1 cellular context compared by ENCODE assay signal in the genomic region with DNA sequence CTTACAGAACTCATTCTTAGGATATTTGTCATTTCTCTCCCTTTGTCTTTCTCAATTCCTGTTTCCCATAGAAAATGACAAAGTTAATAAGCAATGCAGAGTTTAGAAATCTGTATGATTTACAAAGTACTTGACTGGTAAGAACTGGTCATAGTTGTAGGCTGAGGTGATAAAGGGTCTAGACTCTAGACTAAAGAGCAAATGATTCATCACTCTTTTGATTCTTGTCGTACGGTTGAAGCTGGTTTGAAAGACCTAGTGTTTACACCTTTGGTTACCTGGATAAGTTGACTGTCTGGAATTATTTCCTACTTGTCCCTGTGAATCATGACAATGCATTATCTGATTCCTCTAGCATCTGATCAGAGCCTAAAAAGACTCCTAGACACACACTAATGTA.
TF ChIP-seq lines count a peak whose summit lies in the region.

No MANE protein-coding gene starts in this region.

TF ChIP-seq in A549, 52 proteins besides CTCF, POLR2A, EP300 and RAD21 (continued from another document):
- TF ChIP-seq, protein P1, sequence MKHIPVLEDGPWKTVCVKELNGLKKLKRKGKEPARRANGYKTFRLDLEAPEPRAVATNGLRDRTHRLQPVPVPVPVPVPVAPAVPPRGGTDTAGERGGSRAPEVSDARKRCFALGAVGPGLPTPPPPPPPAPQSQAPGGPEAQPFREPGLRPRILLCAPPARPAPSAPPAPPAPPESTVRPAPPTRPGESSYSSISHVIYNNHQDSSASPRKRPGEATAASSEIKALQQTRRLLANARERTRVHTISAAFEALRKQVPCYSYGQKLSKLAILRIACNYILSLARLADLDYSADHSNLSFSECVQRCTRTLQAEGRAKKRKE (CRISPR knock-in tag; IDR thresholded peaks at IDR 0.05; ENCODE audit: low read depth): no peak
- TF ChIP-seq, protein P2, sequence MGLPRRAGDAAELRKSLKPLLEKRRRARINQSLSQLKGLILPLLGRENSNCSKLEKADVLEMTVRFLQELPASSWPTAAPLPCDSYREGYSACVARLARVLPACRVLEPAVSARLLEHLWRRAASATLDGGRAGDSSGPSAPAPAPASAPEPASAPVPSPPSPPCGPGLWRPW (IDR thresholded peaks at IDR 0.05): peak; percentile 43; the same call in 1 of the 2 replicates
- TF ChIP-seq BHLHE40 (IDR thresholded peaks at IDR 0.05; ENCODE audit: low read depth, low read length) (no peak), JUNB (IDR thresholded peaks at IDR 0.05) (peak; percentile 88), CEBPB (IDR thresholded peaks at IDR 0.05) (peak; percentile 42 to 61; a peak in 2 of 4 replicates), RARB (CRISPR knock-in tag; IDR thresholded peaks at IDR 0.05) (no peak), EHF (CRISPR knock-in tag; IDR thresholded peaks at IDR 0.05) (no peak), HDAC2 (IDR thresholded peaks at IDR 0.05) (no peak), SREBF2 (IDR thresholded peaks at IDR 0.05) (no peak), ESRRA (IDR thresholded peaks at IDR 0.05; ENCODE audit: borderline replicate concordance, low read length) (no peak), FOSL2 (IDR thresholded peaks at IDR 0.05) (peak; percentile 72; the same call in 1 of the 2 replicates), FOSL2 (CRISPR knock-in tag; IDR thresholded peaks at IDR 0.05) (peak; percentile 64), MAFK (IDR thresholded peaks at IDR 0.05; ENCODE audit: partially characterized antibody) (peak; percentile 96), HEYL (CRISPR knock-in tag; IDR thresholded peaks at IDR 0.05) (no peak), TP53 (CRISPR knock-in tag; IDR thresholded peaks at IDR 0.05) (no peak), ZSCAN20 (CRISPR knock-in tag; IDR thresholded peaks at IDR 0.05) (no peak), MAZ (IDR thresholded peaks at IDR 0.05; ENCODE audit: borderline replicate concordance, low read depth, low read length) (no peak), KDM5A (IDR thresholded peaks at IDR 0.05) (no peak), SMC3 (IDR thresholded peaks at IDR 0.05) (no peak; the same call in 1 of the 3 replicates), CHD4 (IDR thresholded peaks at IDR 0.05; ENCODE audit: borderline replicate concordance) (no peak), CBX2 (IDR thresholded peaks at IDR 0.05; ENCODE audit: borderline replicate concordance, low read depth) (no peak), MYC (IDR thresholded peaks at IDR 0.05; ENCODE audit: borderline replicate concordance, low read length) (no peak), HOXB13 (CRISPR knock-in tag; IDR thresholded peaks at IDR 0.05; ENCODE audit: low read depth) (no peak), JUN (IDR thresholded peaks at IDR 0.05) (peak in 1 of 2 experiments; percentile 77; a peak in 2 of 5 replicates), POLR2AphosphoS2 (conservative IDR thresholded peaks at IDR 0.05; ENCODE audit: low read length) (no peak), GATA3 (IDR thresholded peaks at IDR 0.05; ENCODE audit: borderline replicate concordance) (peak; percentile 72; the same call in 1 of the 2 replicates), CBX8 (IDR thresholded peaks at IDR 0.05) (no peak), ZFP36 (IDR thresholded peaks at IDR 0.05; ENCODE audit: borderline replicate concordance, partially characterized antibody) (no peak), PHF8 (IDR thresholded peaks at IDR 0.05; ENCODE audit: borderline replicate concordance, low read depth) (no peak), FOXS1 (CRISPR knock-in tag; IDR thresholded peaks at IDR 0.05) (no peak), RFX5 (IDR thresholded peaks at IDR 0.05) (no peak), HOXB5 (CRISPR knock-in tag; IDR thresholded peaks at IDR 0.05) (no peak), EHMT2 (IDR thresholded peaks at IDR 0.05; ENCODE audit: low read depth) (no peak), FOSB (CRISPR knock-in tag; IDR thresholded peaks at IDR 0.05) (no peak), NFE2L2 (conservative IDR thresholded peaks at IDR 0.05; ENCODE audit: low read length) (peak; percentile 66)
- TF ChIP-seq, protein P3, sequence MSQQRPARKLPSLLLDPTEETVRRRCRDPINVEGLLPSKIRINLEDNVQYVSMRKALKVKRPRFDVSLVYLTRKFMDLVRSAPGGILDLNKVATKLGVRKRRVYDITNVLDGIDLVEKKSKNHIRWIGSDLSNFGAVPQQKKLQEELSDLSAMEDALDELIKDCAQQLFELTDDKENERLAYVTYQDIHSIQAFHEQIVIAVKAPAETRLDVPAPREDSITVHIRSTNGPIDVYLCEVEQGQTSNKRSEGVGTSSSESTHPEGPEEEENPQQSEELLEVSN (IDR thresholded peaks at IDR 0.05; ENCODE audit: borderline replicate concordance, low read depth): no peak
- TF ChIP-seq, protein P4, sequence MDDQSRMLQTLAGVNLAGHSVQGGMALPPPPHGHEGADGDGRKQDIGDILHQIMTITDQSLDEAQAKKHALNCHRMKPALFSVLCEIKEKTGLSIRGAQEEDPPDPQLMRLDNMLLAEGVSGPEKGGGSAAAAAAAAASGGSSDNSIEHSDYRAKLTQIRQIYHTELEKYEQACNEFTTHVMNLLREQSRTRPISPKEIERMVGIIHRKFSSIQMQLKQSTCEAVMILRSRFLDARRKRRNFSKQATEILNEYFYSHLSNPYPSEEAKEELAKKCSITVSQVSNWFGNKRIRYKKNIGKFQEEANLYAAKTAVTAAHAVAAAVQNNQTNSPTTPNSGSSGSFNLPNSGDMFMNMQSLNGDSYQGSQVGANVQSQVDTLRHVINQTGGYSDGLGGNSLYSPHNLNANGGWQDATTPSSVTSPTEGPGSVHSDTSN (IDR thresholded peaks at IDR 0.05): no peak
- TF ChIP-seq, protein P5, sequence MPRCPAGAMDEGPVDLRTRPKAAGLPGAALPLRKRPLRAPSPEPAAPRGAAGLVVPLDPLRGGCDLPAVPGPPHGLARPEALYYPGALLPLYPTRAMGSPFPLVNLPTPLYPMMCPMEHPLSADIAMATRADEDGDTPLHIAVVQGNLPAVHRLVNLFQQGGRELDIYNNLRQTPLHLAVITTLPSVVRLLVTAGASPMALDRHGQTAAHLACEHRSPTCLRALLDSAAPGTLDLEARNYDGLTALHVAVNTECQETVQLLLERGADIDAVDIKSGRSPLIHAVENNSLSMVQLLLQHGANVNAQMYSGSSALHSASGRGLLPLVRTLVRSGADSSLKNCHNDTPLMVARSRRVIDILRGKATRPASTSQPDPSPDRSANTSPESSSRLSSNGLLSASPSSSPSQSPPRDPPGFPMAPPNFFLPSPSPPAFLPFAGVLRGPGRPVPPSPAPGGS (IDR thresholded peaks at IDR 0.05): peak; percentile 76; the same call in 1 of the 3 replicates
- TF ChIP-seq, protein P6, sequence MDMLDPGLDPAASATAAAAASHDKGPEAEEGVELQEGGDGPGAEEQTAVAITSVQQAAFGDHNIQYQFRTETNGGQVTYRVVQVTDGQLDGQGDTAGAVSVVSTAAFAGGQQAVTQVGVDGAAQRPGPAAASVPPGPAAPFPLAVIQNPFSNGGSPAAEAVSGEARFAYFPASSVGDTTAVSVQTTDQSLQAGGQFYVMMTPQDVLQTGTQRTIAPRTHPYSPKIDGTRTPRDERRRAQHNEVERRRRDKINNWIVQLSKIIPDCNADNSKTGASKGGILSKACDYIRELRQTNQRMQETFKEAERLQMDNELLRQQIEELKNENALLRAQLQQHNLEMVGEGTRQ (IDR thresholded peaks at IDR 0.05): no peak
- TF ChIP-seq, protein P7, sequence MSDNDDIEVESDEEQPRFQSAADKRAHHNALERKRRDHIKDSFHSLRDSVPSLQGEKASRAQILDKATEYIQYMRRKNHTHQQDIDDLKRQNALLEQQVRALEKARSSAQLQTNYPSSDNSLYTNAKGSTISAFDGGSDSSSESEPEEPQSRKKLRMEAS (IDR thresholded peaks at IDR 0.05): 0 out of 2 replicates have a peak, but pooled peaks have one; percentile 13
